9 cellular contexts compared by ENCODE assay signal in genomic region chrX:65637335-65637734, GRCh38. TPM values are rescaled to one million over a fixed set of nuclear protein-coding genes. Genes with fewer than 3 reads are reported as not detected.
"Had no signal": no experiment of that assay in that cellular context is flagged by ENCODE, and none has a peak within 500 bp of the region (broad histone marks: within the 10 kb centered on the region; RNA-seq: fewer than 3 reads in every experiment).

No MANE protein-coding gene starts in this region.

- H3K4me3 ChIP-seq: GM23248, HAP-1, K562 had no signal

- H3K36me3 ChIP-seq: HAP-1 had no signal

- H3K27ac Mint-ChIP-seq: HFFc6 had no signal

- DNase-seq: GM23248, GOT3, H7, HFFc6, IMR-90 had no signal

- H3K9me3 Mint-ChIP-seq: HFFc6 had no signal

- ATAC-seq: HCT116, HepG2, K562 had no signal

- H3K9me3 ChIP-seq: HAP-1 had no signal

- H3K4me1 ChIP-seq: HAP-1 had no signal

- H3K4me3 Mint-ChIP-seq: HFFc6 had no signal

RNA-seq across cellular contexts. Expression of gene MSN, which starts 30.1 kb away (rescaled TPM):
- total RNA-seq: HepG2 had no signal
